10 cellular contexts compared by ENCODE assay signal in the genomic region with DNA sequence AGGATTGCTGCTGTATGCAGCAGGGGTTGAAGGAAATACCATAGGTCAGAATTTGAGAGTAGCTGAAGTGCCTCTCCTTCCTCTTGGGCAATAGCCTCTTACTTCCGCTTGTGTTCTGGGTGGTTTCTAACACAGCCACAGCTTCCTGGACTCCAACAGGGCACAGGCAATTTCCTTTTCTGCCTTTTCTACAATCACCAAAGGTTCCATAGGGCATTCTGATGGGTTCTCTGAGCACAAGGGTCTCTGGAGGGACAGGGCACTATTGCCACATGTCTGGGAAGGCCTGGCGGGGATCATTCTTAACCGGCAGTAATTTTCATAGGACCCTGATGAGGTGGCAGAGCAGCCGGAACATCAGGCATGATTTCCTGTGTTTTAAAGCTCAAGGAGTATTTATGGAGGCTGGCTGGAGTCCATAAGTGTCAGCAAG. TPM values are rescaled to one million over a fixed set of nuclear protein-coding genes. Genes with fewer than 3 reads are reported as not detected.
DNase-seq lines count a peak whose midpoint lies in the region; ATAC-seq and TF ChIP-seq lines count a peak whose summit lies in the region.
"Had no signal": no experiment of that assay in that cellular context is flagged by ENCODE, and none has a peak within 500 bp of the region (broad histone marks: within the 10 kb centered on the region; RNA-seq: fewer than 3 reads in every experiment).

No MANE protein-coding gene starts in this region.

- no peaks in the 10 kb centered on the region for H3K27me3 ChIP-seq in SU-DHL-6 (ENCODE audit: low read length)

- H3K4me1 Mint-ChIP-seq in activated CD8-positive, alpha-beta memory T cell treated with anti-CD3 and anti-CD28 coated beads, Interleukin-2, amount 10 ng/mL, durations not matched to agents 7 days and 5 days = peaks cover 45% of the 10 kb centered on the region

- no peaks in the 10 kb centered on the region for H3F3A ChIP-seq in SU-DHL-6 (ENCODE audit: insufficient read depth)

- no peaks in the 10 kb centered on the region for H3K9me2 ChIP-seq in SU-DHL-6 (replicated peaks; ENCODE audit: insufficient read depth, low read length)

- ATAC-seq in activated CD8-positive, alpha-beta memory T cell treated with anti-CD3 and anti-CD28 coated beads, Interleukin-2, amount 10 ng/mL, durations not matched to agents 7 days and 5 days = peak; percentile 88

- peak overlapping the region; percentile 48 for H2AFZ ChIP-seq in SU-DHL-6 (ENCODE audit: low read depth, low read length, severe bottlenecking)

- no peaks in the 10 kb centered on the region for H3K36me3 ChIP-seq in SU-DHL-6 (ENCODE audit: low read length)

- H3K27ac ChIP-seq in SU-DHL-6 (ENCODE audit: low read depth, low read length) (no peak overlapping the region), epithelial cell of prostate (peak overlapping the region; percentile 64)
- H3K27ac ChIP-seq: C4-2B, psoas muscle had no signal

- peak overlapping the region; percentile 16 for H3K4me2 ChIP-seq in SU-DHL-6 (ENCODE audit: low read depth, low read length, poor library complexity, severe bottlenecking)

- peak overlapping the region; percentile 79 for H3K27ac Mint-ChIP-seq in activated CD8-positive, alpha-beta memory T cell treated with anti-CD3 and anti-CD28 coated beads, Interleukin-2, amount 10 ng/mL, durations not matched to agents 7 days and 5 days

- DNase-seq in activated CD8-positive, alpha-beta memory T cell treated with anti-CD3 and anti-CD28 coated beads, Interleukin-2, amount 10 ng/mL, durations not matched to agents 7 days and 5 days = peak; percentile 86
- DNase-seq in activated CD8-positive, alpha-beta memory T cell treated with anti-CD3 and anti-CD28 coated beads, Interleukin-2, amount 50 U/mL, for 4 hours = no peak
- DNase-seq in epithelial cell of prostate (ENCODE audit: low read depth, low spot score) = no peak
- peak; percentile 34 for DNase-seq in putamen (ENCODE audit: low spot score)
- no peak for DNase-seq in SHP77 (lab: John Stamatoyannopoulos, UW)
- no peak for DNase-seq in DMS114 treated with DMSO at 0.1 percent for 48 hours (lab: John Stamatoyannopoulos, UW; ENCODE audit: unreplicated experiment)
- DNase-seq in NCI-H1930 (lab: John Stamatoyannopoulos, UW) = no peak
- DNase-seq: psoas muscle had no signal

- no peaks in the 10 kb centered on the region for H4K20me1 ChIP-seq in SU-DHL-6 (ENCODE audit: low read depth, low read length)

- no peaks in the 10 kb centered on the region for H3K36me3 Mint-ChIP-seq in activated CD8-positive, alpha-beta memory T cell treated with anti-CD3 and anti-CD28 coated beads, Interleukin-2, amount 10 ng/mL, durations not matched to agents 7 days and 5 days

- no peaks in the 10 kb centered on the region for H3K9me3 Mint-ChIP-seq in activated CD8-positive, alpha-beta memory T cell treated with anti-CD3 and anti-CD28 coated beads, Interleukin-2, amount 10 ng/mL, durations not matched to agents 7 days and 5 days (ENCODE audit: low read depth)

- no peak for TF ChIP-seq CTCF in SU-DHL-6 (IDR thresholded peaks at IDR 0.05; ENCODE audit: insufficient read depth, low read length, poor library complexity, severe bottlenecking)

- no peak overlapping the region for H3K4me3 ChIP-seq in SU-DHL-6 (ENCODE audit: insufficient read depth, low read length, poor library complexity, severe bottlenecking)
- H3K4me3 ChIP-seq: psoas muscle had no signal

- H3K27me3 Mint-ChIP-seq in activated CD8-positive, alpha-beta memory T cell treated with anti-CD3 and anti-CD28 coated beads, Interleukin-2, amount 10 ng/mL, durations not matched to agents 7 days and 5 days = no peaks in the 10 kb centered on the region

- H3K9ac ChIP-seq in SU-DHL-6 (ENCODE audit: low read length) = no peak overlapping the region

- no peaks in the 10 kb centered on the region for H3K9me3 ChIP-seq in SU-DHL-6 (ENCODE audit: insufficient read depth, low read length)
- H3K9me3 ChIP-seq: psoas muscle had no signal

- CTCF ChIA-PET in activated CD8-positive, alpha-beta memory T cell treated with anti-CD3 and anti-CD28 coated beads, Interleukin-2, amount 10 ng/mL, durations not matched to agents 7 days and 5 days (lab: Charles Lee) = interaction anchor here (0.7 to 4.6 kb wide), 7 partner anchors 11 to 632 kb away, joined by 3 to 31 read pairs (median 4); a partner anchor contains a TSS

- peak overlapping the region; percentile 54 for H3K4me3 Mint-ChIP-seq in activated CD8-positive, alpha-beta memory T cell treated with anti-CD3 and anti-CD28 coated beads, Interleukin-2, amount 10 ng/mL, durations not matched to agents 7 days and 5 days

- H3K79me2 ChIP-seq in SU-DHL-6 (ENCODE audit: insufficient read depth, low read length) = no peaks in the 10 kb centered on the region

RNA-seq across cellular contexts. Expression of a gene that starts 5.5 kb away (rescaled TPM):
- 10 to 100 TPM; 45.5 to 59.9 TPM for total RNA-seq in activated CD8-positive, alpha-beta memory T cell treated with anti-CD3 and anti-CD28 coated beads, Interleukin-2, amount 10 ng/mL, durations not matched to agents 7 days and 5 days

RNA-seq across cellular contexts. Expression of a gene that starts 31.5 kb away (rescaled TPM):
- total RNA-seq in activated CD8-positive, alpha-beta memory T cell treated with anti-CD3 and anti-CD28 coated beads, Interleukin-2, amount 10 ng/mL, durations not matched to agents 7 days and 5 days = not detected

RNA-seq across cellular contexts. Expression of a gene that starts 38.9 kb away (rescaled TPM):
- 1 to 10 TPM; 1.0 to 2.1 TPM for total RNA-seq in activated CD8-positive, alpha-beta memory T cell treated with anti-CD3 and anti-CD28 coated beads, Interleukin-2, amount 10 ng/mL, durations not matched to agents 7 days and 5 days

RNA-seq across cellular contexts. Expression of a gene that starts 49.5 kb away (rescaled TPM):
- 10 to 100 TPM; 85.4 to 94.8 TPM for total RNA-seq in activated CD8-positive, alpha-beta memory T cell treated with anti-CD3 and anti-CD28 coated beads, Interleukin-2, amount 10 ng/mL, durations not matched to agents 7 days and 5 days

Comparison
In these comparisons a context has a peak if more than half of its experiments do, and no peak if none do; other contexts are left out.
1. DNase-seq: peak in activated CD8-positive, alpha-beta memory T cell treated with anti-CD3 and anti-CD28 coated beads, Interleukin-2, amount 10 ng/mL, durations not matched to agents 7 days and 5 days (single experiment) and putamen (single experiment); none in activated CD8-positive, alpha-beta memory T cell treated with anti-CD3 and anti-CD28 coated beads, Interleukin-2, amount 50 U/mL, for 4 hours (single experiment), epithelial cell of prostate (single experiment), SHP77 (0 of 2), DMS114 treated with DMSO at 0.1 percent for 48 hours (single experiment) and NCI-H1930 (0 of 2).